ENCODE assay signal across 8 cellular contexts in the genomic region with DNA sequence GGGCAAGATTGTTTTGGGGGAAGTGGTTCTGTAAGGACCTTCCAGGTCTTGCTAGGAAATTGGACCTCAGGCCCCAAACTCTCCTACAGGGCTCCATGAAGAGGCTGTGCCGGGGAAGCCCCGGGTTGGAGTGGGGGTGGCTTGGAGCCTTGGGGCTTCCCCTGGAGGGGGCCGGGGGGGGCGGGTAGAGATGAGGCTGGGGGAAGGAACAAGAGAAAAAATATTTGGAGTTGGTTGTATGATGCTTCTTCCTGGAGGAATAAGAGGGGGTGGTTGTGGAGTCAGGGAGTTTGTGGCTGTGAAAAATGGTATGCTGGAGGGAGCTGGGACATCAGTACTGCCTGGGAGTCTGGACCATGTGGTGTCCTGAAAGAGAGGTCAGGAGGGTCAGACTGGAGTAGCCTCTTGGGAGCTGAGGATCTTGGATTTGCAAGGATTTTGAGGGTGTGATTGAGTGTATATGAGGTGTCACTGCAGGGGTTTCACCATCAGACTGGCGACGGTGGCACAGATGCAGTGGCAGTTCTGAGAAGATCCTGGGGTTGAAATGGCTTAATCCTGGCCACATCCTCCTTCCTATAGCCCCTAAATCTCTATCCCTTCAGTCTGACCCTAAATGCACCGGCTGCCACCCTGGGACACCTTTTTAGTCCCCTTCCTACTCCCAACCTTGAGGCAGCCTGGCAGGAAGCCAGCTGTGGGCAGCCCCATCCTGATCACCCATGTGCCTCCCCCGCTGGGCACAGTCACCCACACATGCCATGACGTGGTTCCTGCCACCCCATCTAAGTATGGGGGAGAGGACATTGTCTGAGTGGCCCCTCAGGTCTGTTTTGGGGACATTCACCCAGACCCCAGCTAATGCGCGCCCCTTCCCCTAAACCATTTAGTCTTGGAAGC. TPM values are rescaled to one million over a fixed set of nuclear protein-coding genes. Genes with fewer than 3 reads are reported as not detected.
DNase-seq lines count a peak whose midpoint lies in the region; ATAC-seq, FAIRE-seq and TF ChIP-seq lines count a peak whose summit lies in the region.

No MANE protein-coding gene starts in this region.

- H3K27ac ChIP-seq in DOHH2 (ENCODE audit: low read depth, low read length) (peak overlapping the region; percentile 9; the same call in 1 of the 2 replicates), WERI-Rb-1 (no peak overlapping the region), osteoblast (ENCODE audit: low read depth, low read length) (peak overlapping the region; percentile 99)

- no peak for TF ChIP-seq CTCF in DOHH2 (IDR thresholded peaks at IDR 0.05; ENCODE audit: low read depth, low read length, poor library complexity, severe bottlenecking)
- TF ChIP-seq CTCF in WERI-Rb-1 (IDR thresholded peaks at IDR 0.05; ENCODE audit: low read depth, low read length): no peak
- TF ChIP-seq CTCF in choroid plexus epithelial cell (conservative IDR thresholded peaks at IDR 0.05; ENCODE audit: low read depth, low read length): no peak
- no peak for TF ChIP-seq CTCF in osteoblast (IDR thresholded peaks at IDR 0.05; ENCODE audit: extremely low read depth, low read depth, low read length)

- H4K20me1 ChIP-seq in DOHH2 (ENCODE audit: control insufficient read depth, insufficient read depth, low read depth, low read length) (0 out of 2 replicates have a peak, but pooled peaks cover 7% of the 10 kb centered on the region), osteoblast (ENCODE audit: insufficient read depth, low read length) (peaks cover 35% of the 10 kb centered on the region)

- H3K4me1 ChIP-seq in DOHH2 (ENCODE audit: control insufficient read depth, low read length) (peaks cover 89% of the 10 kb centered on the region), osteoblast (ENCODE audit: insufficient read depth, low read length) (peaks cover 85% of the 10 kb centered on the region)

- H3K4me3 ChIP-seq in DOHH2 (ENCODE audit: low read length): peak overlapping the region; percentile 94
- peak overlapping the region; percentile 85 for H3K4me3 ChIP-seq in WERI-Rb-1 (ENCODE audit: low read depth, low read length)
- peak overlapping the region; percentile 6 for H3K4me3 ChIP-seq in choroid plexus epithelial cell (ENCODE audit: low read depth, low read length)
- peak overlapping the region; percentile 86 for H3K4me3 ChIP-seq in osteoblast (ENCODE audit: insufficient read depth, low read length)

- ATAC-seq in HG03520 (IDR thresholded peaks at IDR 0.05; ENCODE audit: unreplicated experiment): no peak
- ATAC-seq in GM19023 (IDR thresholded peaks at IDR 0.05; ENCODE audit: unreplicated experiment): no peak

- H3F3A ChIP-seq in DOHH2 (ENCODE audit: control insufficient read depth, insufficient read depth): no peaks in the 10 kb centered on the region

- H2AFZ ChIP-seq in osteoblast (ENCODE audit: low read length): no peak overlapping the region

- no peaks in the 10 kb centered on the region for H3K9me2 ChIP-seq in DOHH2 (replicated peaks; ENCODE audit: control insufficient read depth, low read length)

- H3K9me3 ChIP-seq in DOHH2 (ENCODE audit: control insufficient read depth, insufficient read depth, low read length) (no peaks in the 10 kb centered on the region), WERI-Rb-1 (ENCODE audit: severe bottlenecking) (no peaks in the 10 kb centered on the region), osteoblast (ENCODE audit: low read depth, low read length) (no peaks in the 10 kb centered on the region)

- H3K4me2 ChIP-seq in DOHH2 (ENCODE audit: low read length) (peak overlapping the region; percentile 80), osteoblast (ENCODE audit: insufficient read depth, low read length) (peak overlapping the region; percentile 97)

- no peak for FAIRE-seq in urothelium cell line (lab: Jason Lieb, UNC)

- H3K79me2 ChIP-seq in DOHH2 (ENCODE audit: control insufficient read depth, low read length): peaks cover 63% of the 10 kb centered on the region
- H3K79me2 ChIP-seq in osteoblast (ENCODE audit: insufficient read depth, low read length): peaks cover 68% of the 10 kb centered on the region

- H3K27me3 ChIP-seq in DOHH2 (ENCODE audit: control insufficient read depth, low read length) (no peaks in the 10 kb centered on the region), WERI-Rb-1 (ENCODE audit: insufficient read depth, low read depth, severe bottlenecking) (no peaks in the 10 kb centered on the region), osteoblast (ENCODE audit: insufficient read depth, low read length) (no peaks in the 10 kb centered on the region)

- no peaks in the 10 kb centered on the region for H3K36me3 ChIP-seq in DOHH2 (ENCODE audit: control insufficient read depth, low read length)
- no peaks in the 10 kb centered on the region; the same call in 1 of the 2 replicates for H3K36me3 ChIP-seq in WERI-Rb-1
- no peaks in the 10 kb centered on the region for H3K36me3 ChIP-seq in osteoblast (ENCODE audit: insufficient read depth, low read length)

- DNase-seq in WERI-Rb-1 (peak; percentile 71), choroid plexus epithelial cell (ENCODE audit: low read depth) (no peak), osteoblast (ENCODE audit: insufficient read length, low spot score, missing footprints) (peak; percentile 81), inferior parietal cortex (ENCODE audit: extremely low spot score) (no peak), urothelium cell line (ENCODE audit: low spot score) (no peak)

RNA-seq across cellular contexts. Expression of a gene that starts 10.9 kb away (rescaled TPM):
- 31.1 and 32.4 TPM in 2 replicates for total RNA-seq in osteoblast

RNA-seq across cellular contexts. Expression of a gene that starts 32.2 kb away (rescaled TPM):
- total RNA-seq in osteoblast: 5.1 and 8.3 TPM in 2 replicates

RNA-seq across cellular contexts. Expression of a gene that starts 44.6 kb away (rescaled TPM):
- total RNA-seq in osteoblast: 1.8 and 2.7 TPM in 2 replicates

Comparison
In these comparisons a context has a peak if more than half of its experiments do, and no peak if none do; other contexts are left out.
1. H3K4me3 ChIP-seq: peak in every context shown above with its lines; median percentile 94 in DOHH2; 86 in osteoblast; 85 in WERI-Rb-1; 6 in choroid plexus epithelial cell.
2. DNase-seq: peak in WERI-Rb-1 (single experiment) and osteoblast (single experiment); none in choroid plexus epithelial cell (single experiment), inferior parietal cortex (single experiment) and urothelium cell line (single experiment).